28 cellular contexts compared by ENCODE assay signal in genomic region chr12:131915774-131916173, GRCh38.
"Had no signal": no experiment of that assay in that cellular context is flagged by ENCODE, and none has a peak within 500 bp of the region (broad histone marks: within the 10 kb centered on the region; RNA-seq: fewer than 3 reads in every experiment).

No MANE protein-coding gene starts in this region.

- DNase-seq: activated CD4-positive, alpha-beta T cell treated with anti-CD3 and anti-CD28 coated beads for 48 hours; activated CD4-positive, alpha-beta T cell treated with anti-CD3 and anti-CD28 coated beads, Interleukin-2, amount 50 U/mL, for 48 hours; activated CD8-positive, alpha-beta memory T cell treated with anti-CD3 and anti-CD28 coated beads for 24 hours; activated effector memory CD4-positive, alpha-beta T cell treated with Interleukin-2 at 50 U/mL for 16 hours; activated naive CD4-positive, alpha-beta T cell treated with Interleukin-2 at 50 U/mL for 16 hours; anterior cingulate cortex; esophagus squamous epithelium; foreskin melanocyte; left cardiac atrium; mucosa of descending colon; stimulated activated CD4-positive, alpha-beta T cell treated with anti-CD3 and anti-CD28 coated beads, Interleukin-2, amount 100 ng/mL, for 48 hours; stimulated activated naive CD8-positive, alpha-beta T cell treated with anti-CD3 and anti-CD28 coated beads, Interleukin-15, Interleukin-2, amounts not matched to agents 100 U/mL and 50 U/mL, for 24 hours; trophoblast cell; uterus had no signal

- H3K9me3 Mint-ChIP-seq: central memory CD8-positive, alpha-beta T cell; dendritic cell treated with granulocyte-macrophage colony-stimulating factor and Interleukin-4, amounts not matched to agents 40 ng/mL and 50 ng/mL, for 4 days; natural killer cell treated with Interleukin-12 subunit alpha and Interleukin-12 subunit beta and Interleukin-15 and Interleukin-18, amount 100 ng/mL, for 72 hours had no signal

- H3K27ac ChIP-seq: epithelial cell of prostate, esophagus squamous epithelium, ovary, thoracic aorta, uterus, VCaP had no signal

- H3K9me3 ChIP-seq: esophagus squamous epithelium, mucosa of descending colon, ovary, thoracic aorta, uterus had no signal

- H3K36me3 Mint-ChIP-seq: activated naive CD8-positive, alpha-beta T cell; natural killer cell treated with Interleukin-12 subunit alpha and Interleukin-12 subunit beta and Interleukin-15 and Interleukin-18, amount 100 ng/mL, for 72 hours had no signal

- H3K36me3 ChIP-seq: uterus had no signal

- H3K4me3 ChIP-seq: esophagus squamous epithelium, mucosa of descending colon, ovary, thoracic aorta, uterus had no signal

- H3K4me3 Mint-ChIP-seq: activated naive CD8-positive, alpha-beta T cell; central memory CD8-positive, alpha-beta T cell; dendritic cell treated with granulocyte-macrophage colony-stimulating factor and Interleukin-4, amounts not matched to agents 40 ng/mL and 50 ng/mL, for 4 days; natural killer cell treated with Interleukin-12 subunit alpha and Interleukin-12 subunit beta and Interleukin-15 and Interleukin-18, amount 100 ng/mL, for 72 hours had no signal

- ATAC-seq: activated CD4-positive, CD25-positive, alpha-beta regulatory T cell treated with anti-CD3 and anti-CD28 coated beads, Interleukin-2, amount 50 U/mL, for 24 hours; left cardiac atrium; left ventricle myocardium superior; mucosa of descending colon; natural killer cell treated with Interleukin-12 subunit alpha and Interleukin-12 subunit beta and Interleukin-15 and Interleukin-18, amount 100 ng/mL, for 72 hours; stimulated activated naive CD8-positive, alpha-beta T cell treated with anti-CD3 and anti-CD28 coated beads, Interleukin-15, Interleukin-2, amounts not matched to agents 100 U/mL and 50 U/mL, for 24 hours had no signal

- H3K27ac Mint-ChIP-seq: activated naive CD8-positive, alpha-beta T cell; dendritic cell treated with granulocyte-macrophage colony-stimulating factor and Interleukin-4, amounts not matched to agents 40 ng/mL and 50 ng/mL, for 4 days; natural killer cell treated with Interleukin-12 subunit alpha and Interleukin-12 subunit beta and Interleukin-15 and Interleukin-18, amount 100 ng/mL, for 72 hours; progenitor cell of endocrine pancreas had no signal

- H3K4me1 Mint-ChIP-seq: central memory CD8-positive, alpha-beta T cell had no signal

- H3K27me3 Mint-ChIP-seq: activated naive CD8-positive, alpha-beta T cell; central memory CD8-positive, alpha-beta T cell; dendritic cell treated with granulocyte-macrophage colony-stimulating factor and Interleukin-4, amounts not matched to agents 40 ng/mL and 50 ng/mL, for 4 days; natural killer cell treated with Interleukin-12 subunit alpha and Interleukin-12 subunit beta and Interleukin-15 and Interleukin-18, amount 100 ng/mL, for 72 hours; progenitor cell of endocrine pancreas had no signal

- H3K27me3 ChIP-seq: esophagus squamous epithelium, ovary, uterus had no signal

- FAIRE-seq: bronchial epithelial cell, keratinocyte, TTC549 had no signal

- H3K4me1 ChIP-seq: uterus had no signal
